9 cellular contexts compared by ENCODE assay signal in the genomic region with DNA sequence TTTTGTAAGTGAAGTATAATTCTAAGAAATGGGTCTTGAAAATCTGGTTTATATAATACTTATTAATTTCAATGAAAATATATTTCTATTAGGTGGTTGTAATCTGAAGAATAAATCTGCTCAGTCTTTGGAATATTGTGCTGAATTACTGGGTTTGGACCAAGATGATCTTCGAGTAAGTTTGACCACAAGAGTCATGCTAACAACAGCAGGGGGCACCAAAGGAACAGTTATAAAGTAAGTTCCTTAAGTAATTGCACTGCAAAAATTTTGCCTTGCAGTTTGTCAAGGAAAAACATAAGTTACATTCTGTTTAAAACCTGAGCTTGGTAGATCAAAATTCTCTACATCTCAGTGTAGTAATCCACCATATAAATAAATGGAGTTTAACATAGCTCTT.
DNase-seq lines count a peak whose midpoint lies in the region; ATAC-seq and TF ChIP-seq lines count a peak whose summit lies in the region.
"Had no signal": no experiment of that assay in that cellular context is flagged by ENCODE, and none has a peak within 500 bp of the region (broad histone marks: within the 10 kb centered on the region; RNA-seq: fewer than 3 reads in every experiment).

No MANE protein-coding gene starts in this region.

- H3K9me3 ChIP-seq in body of pancreas (no peaks in the 10 kb centered on the region), lower lobe of right lung (no peaks in the 10 kb centered on the region)

- intact Hi-C loops in CD14-positive monocyte (cut with micrococcal nuclease): no loop called here
- intact Hi-C loops in body of pancreas (cut with DNase I): no loop called here
- intact Hi-C loops in lower lobe of right lung (cut with DNase I): no loop called here

- TF ChIP-seq CTCF in CD14-positive monocyte (IDR thresholded peaks at IDR 0.05) (peak; percentile 36), GM12874 (IDR thresholded peaks at IDR 0.05; ENCODE audit: insufficient read depth, low read depth, low read length) (peak; percentile 47; the same call in 1 of the 2 replicates), body of pancreas (IDR thresholded peaks at IDR 0.05) (peak in 6 of 7 experiments; percentile 31 to 60 (median 50)), lower lobe of right lung (IDR thresholded peaks at IDR 0.05) (peak; percentile 61)

- H3K36me3 ChIP-seq in body of pancreas (replicated peaks in 1 of 2; ENCODE audit: insufficient read depth in 1 of 2, low read depth in 2 of 2) (no peaks in the 10 kb centered on the region), lower lobe of right lung (peaks cover 25% of the 10 kb centered on the region)

- no peak overlapping the region for H3K27ac ChIP-seq in body of pancreas
- H3K27ac ChIP-seq in lower lobe of right lung: no peak overlapping the region
- H3K27ac ChIP-seq: parathyroid adenoma had no signal

- no peaks in the 10 kb centered on the region for H3K27me3 ChIP-seq in body of pancreas
- no peaks in the 10 kb centered on the region for H3K27me3 ChIP-seq in lower lobe of right lung (ENCODE audit: low read depth)

- no peak overlapping the region for H3K4me3 Mint-ChIP-seq in CD14-positive monocyte

- no peak for DNase-seq in CD14-positive monocyte (ENCODE audit: low spot score)
- DNase-seq in NCI-H2171 (lab: John Stamatoyannopoulos, UW): peak; percentile 1
- DNase-seq in body of pancreas: peak; percentile 66 to 82 (median 72)
- no peak for DNase-seq in lower lobe of right lung
- DNase-seq in ureter (ENCODE audit: low spot score): no peak

- no peaks in the 10 kb centered on the region for H3K4me1 Mint-ChIP-seq in CD14-positive monocyte

- H3K27ac Mint-ChIP-seq in CD14-positive monocyte: no peak overlapping the region

- H3K27me3 Mint-ChIP-seq in CD14-positive monocyte (ENCODE audit: low read depth in 3 of 3): peaks cover 6 to 11% (median 10%) of the 10 kb centered on the region in 3 donors

- WGBS in body of pancreas, 2 donors: 10 to 11% methylated on average over 1 of the region's 1 CpG

- H3K9me3 Mint-ChIP-seq in CD14-positive monocyte: no peaks in the 10 kb centered on the region

- peaks cover 45% of the 10 kb centered on the region for H3K4me1 ChIP-seq in body of pancreas
- H3K4me1 ChIP-seq in lower lobe of right lung: peaks cover 6% of the 10 kb centered on the region

- H3K4me3 ChIP-seq in body of pancreas (no peak overlapping the region), lower lobe of right lung (no peak overlapping the region)

- TF ChIP-seq POLR2A in body of pancreas (IDR thresholded peaks at IDR 0.05): no peak

- ATAC-seq in body of pancreas (peak; percentile 49), lower lobe of right lung (peak in 1 of 2 donors; percentile 53), GM21390 (IDR thresholded peaks at IDR 0.05; ENCODE audit: unreplicated experiment) (no peak), HG03139 (IDR thresholded peaks at IDR 0.05; ENCODE audit: unreplicated experiment) (no peak)

- no peaks in the 10 kb centered on the region for H3K36me3 Mint-ChIP-seq in CD14-positive monocyte

Comparison
In these comparisons a context has a peak if more than half of its experiments do, and no peak if none do; other contexts are left out.
1. DNase-seq: peak in NCI-H2171 (single experiment) and body of pancreas (4 of 4); none in CD14-positive monocyte (single experiment), lower lobe of right lung (single experiment) and ureter (single experiment).
2. Peak in every context shown above with its lines, with median percentiles within 50 percentile points of each other: CTCF ChIP-seq.